ENCODE assay signal across 29 cellular contexts in genomic region chr18:35521133-35521532, GRCh38.
"Had no signal": no experiment of that assay in that cellular context is flagged by ENCODE, and none has a peak within 500 bp of the region (broad histone marks: within the 10 kb centered on the region; RNA-seq: fewer than 3 reads in every experiment).

No MANE protein-coding gene starts in this region.

- H3K27me3 ChIP-seq: left lung, neural progenitor cell, neutrophil, right lobe of liver, thyroid gland, transverse colon, upper lobe of right lung had no signal

- H3K79me2 ChIP-seq: parathyroid adenoma had no signal

- H3K4me3 Mint-ChIP-seq: immature natural killer cell; mesothelial cell of epicardium; naive B cell; natural killer cell; nephron progenitor cell; neural progenitor cell; stimulated activated memory B cell treated with anti-CD40 and anti-IgM and Interleukin-4, amounts not matched to agents 10 μg/mL and 1 μg/mL and 100 μg/mL, for 72 hours; stimulated activated naive CD8-positive, alpha-beta T cell treated with anti-CD3 and anti-CD28 coated beads, Interleukin-15, amount 100 ng/mL, for 72 hours had no signal

- H3K4me2 ChIP-seq: neural progenitor cell, smooth muscle cell had no signal

- H3K36me3 ChIP-seq: left lung, lower lobe of right lung, neural progenitor cell, neutrophil, right lobe of liver, thyroid gland, transverse colon, upper lobe of right lung had no signal

- H3K27ac Mint-ChIP-seq: immature natural killer cell; mesothelial cell of epicardium; natural killer cell; nephron progenitor cell; neural progenitor cell; stimulated activated memory B cell treated with anti-CD40 and anti-IgM and Interleukin-4, amounts not matched to agents 10 μg/mL and 1 μg/mL and 100 μg/mL, for 72 hours; stimulated activated naive CD8-positive, alpha-beta T cell treated with anti-CD3 and anti-CD28 coated beads, Interleukin-15, amount 100 ng/mL, for 72 hours had no signal

- H3K27ac ChIP-seq: left lung, lower lobe of right lung, neural progenitor cell, neutrophil, parathyroid adenoma, psoas muscle, right lobe of liver, thyroid gland, transverse colon, upper lobe of right lung had no signal

- H3K9me3 Mint-ChIP-seq: immature natural killer cell; mesothelial cell of epicardium; naive B cell; natural killer cell; nephron progenitor cell; neural progenitor cell; stimulated activated memory B cell treated with anti-CD40 and anti-IgM and Interleukin-4, amounts not matched to agents 10 μg/mL and 1 μg/mL and 100 μg/mL, for 72 hours had no signal

- H2AFZ ChIP-seq: neural progenitor cell, parathyroid adenoma had no signal

- H3K36me3 Mint-ChIP-seq: immature natural killer cell; mesothelial cell of epicardium; natural killer cell; neural progenitor cell; stimulated activated memory B cell treated with anti-CD40 and anti-IgM and Interleukin-4, amounts not matched to agents 10 μg/mL and 1 μg/mL and 100 μg/mL, for 72 hours had no signal

- ATAC-seq: left colon; left lung; lower lobe of right lung; natural killer cell; psoas muscle; right lobe of liver; stimulated activated memory B cell treated with anti-CD40 and anti-IgM and Interleukin-4, amounts not matched to agents 10 μg/mL and 1 μg/mL and 100 μg/mL, for 72 hours; stimulated activated naive CD8-positive, alpha-beta T cell treated with anti-CD3 and anti-CD28 coated beads, Interleukin-15, amount 100 ng/mL, for 72 hours; upper lobe of right lung had no signal

- H3K9me3 ChIP-seq: left lung, lower lobe of right lung, neutrophil, psoas muscle, right lobe of liver, thyroid gland, transverse colon, upper lobe of right lung had no signal

- H3K4me3 ChIP-seq: left lung, lower lobe of right lung, neural progenitor cell, psoas muscle, right lobe of liver, smooth muscle cell, thyroid gland, transverse colon, upper lobe of right lung had no signal

- DNase-seq: hypothalamus; immature natural killer cell; kidney; left colon; left lung; lower lobe of right lung; mesendoderm; naive B cell; natural killer cell; nephron progenitor cell; occipital lobe; psoas muscle; right lobe of liver; stimulated activated CD4-positive, alpha-beta T cell treated with anti-CD3 and anti-CD28 coated beads, Interleukin-1b, Interleukin-23, amount 100 ng/mL, for 48 hours; stimulated activated CD4-positive, alpha-beta T cell treated with anti-CD3 and anti-CD28 coated beads, Interleukin-2, amount 100 ng/mL, for 48 hours; stimulated activated CD4-positive, alpha-beta T cell treated with anti-CD3 and anti-CD28 coated beads, Interleukin-4, amount 100 ng/mL, for 4 hours; stimulated activated CD8-positive, alpha-beta memory T cell treated with anti-CD3 and anti-CD28 coated beads, Interleukin-4, amount 100 ng/mL, for 48 hours; stimulated activated naive CD4-positive, alpha-beta T cell treated with Interleukin-2 at 50 U/mL for 16 hours; stimulated activated naive CD8-positive, alpha-beta T cell treated with anti-CD3 and anti-CD28 coated beads, Interleukin-15, amount 100 ng/mL, for 72 hours; substantia nigra; thyroid gland; transverse colon; upper lobe of right lung had no signal
